Comparison of ENCODE assay signal across 1 cellular context in the genomic region with DNA sequence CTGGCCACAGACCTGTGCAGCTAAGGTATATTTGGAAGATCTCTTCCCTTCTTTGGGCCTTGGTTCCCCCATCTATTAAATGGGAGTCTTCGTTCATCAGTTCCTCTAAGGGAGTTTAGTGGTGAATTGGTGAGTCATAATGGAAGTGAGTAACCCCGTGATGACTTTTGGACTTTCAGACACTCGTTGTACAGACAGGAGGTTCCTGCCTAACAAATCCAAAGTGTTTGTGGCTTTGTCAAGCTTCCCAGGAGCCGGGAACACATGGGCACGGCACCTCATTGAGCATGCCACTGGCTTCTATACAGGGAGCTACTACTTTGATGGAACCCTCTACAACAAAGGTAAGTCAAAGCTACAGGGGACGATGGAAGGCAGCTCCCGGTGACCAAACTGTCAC.
A peak's percentile ranks its signal among the peaks of the same experiment; 100 is the strongest.
TF ChIP-seq lines count a peak whose summit lies in the region.

No MANE protein-coding gene starts in this region.

TF ChIP-seq in endothelial cell of umbilical vein, 7 proteins besides CTCF, POLR2A, EP300 and RAD21:
- TF ChIP-seq EZH2 (IDR thresholded peaks at IDR 0.05; ENCODE audit: borderline replicate concordance, low read depth, low read length, severe bottlenecking), result no peak
- peak; percentile 88 for TF ChIP-seq JUN (IDR thresholded peaks at IDR 0.05; ENCODE audit: borderline replicate concordance, insufficient read depth, insufficient read length, low read depth)
- TF ChIP-seq, protein P1, sequence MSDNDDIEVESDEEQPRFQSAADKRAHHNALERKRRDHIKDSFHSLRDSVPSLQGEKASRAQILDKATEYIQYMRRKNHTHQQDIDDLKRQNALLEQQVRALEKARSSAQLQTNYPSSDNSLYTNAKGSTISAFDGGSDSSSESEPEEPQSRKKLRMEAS (IDR thresholded peaks at IDR 0.05; ENCODE audit: insufficient read depth, insufficient read length), result peak; percentile 46
- peak; percentile 93 for TF ChIP-seq FOS (IDR thresholded peaks at IDR 0.05; ENCODE audit: borderline replicate concordance, insufficient read depth, low read length)
- peak; percentile 45 for TF ChIP-seq POLR2AphosphoS5 (IDR thresholded peaks at IDR 0.05; ENCODE audit: insufficient read depth, low read depth, low read length)
- no peak for TF ChIP-seq GATA2 (IDR thresholded peaks at IDR 0.05; ENCODE audit: insufficient read depth, insufficient read length, low read depth, low read length)
